17 cellular contexts compared by ENCODE assay signal in genomic region chr21:36232641-36233040, GRCh38.
"Had no signal": no experiment of that assay in that cellular context is flagged by ENCODE, and none has a peak within 500 bp of the region (broad histone marks: within the 10 kb centered on the region; RNA-seq: fewer than 3 reads in every experiment).

No MANE protein-coding gene starts in this region.

- H3K27ac ChIP-seq: brain microvascular endothelial cell, tibial nerve, WERI-Rb-1 had no signal

- ATAC-seq: activated CD8-positive, alpha-beta T cell treated with anti-CD3 and anti-CD28 coated beads, Interleukin-2, amount 10 ng/mL, durations not matched to agents 7 days and 5 days; activated naive CD4-positive, alpha-beta T cell treated with anti-CD3 and anti-CD28 coated beads, Interleukin-2, amount 50 U/mL, for 72 hours had no signal

- H3K27me3 ChIP-seq: brain microvascular endothelial cell, tibial nerve had no signal

- H3K4me3 ChIP-seq: tibial nerve had no signal

- H3K4me1 ChIP-seq: tibial nerve had no signal

- DNase-seq: activated CD4-positive, alpha-beta T cell treated with anti-CD3 and anti-CD28 coated beads for 1 hour; activated CD4-positive, alpha-beta T cell treated with anti-CD3 and anti-CD28 coated beads, Interleukin-2, amount 50 U/mL, for 1 hour; activated CD8-positive, alpha-beta T cell treated with anti-CD3 and anti-CD28 coated beads, Interleukin-2, amount 10 ng/mL, durations not matched to agents 7 days and 5 days; aorta; brain microvascular endothelial cell; erythroblast; mesenchymal stem cell; naive B cell; nucleus accumbens; retina; WERI-Rb-1 had no signal

- FAIRE-seq: endometrium, frontal cortex, islet of Langerhans, urothelium cell line had no signal

- H3K9me3 ChIP-seq: tibial nerve had no signal

- H3K36me3 ChIP-seq: brain microvascular endothelial cell had no signal
